ENCODE assay signal across 10 cellular contexts in the genomic region with DNA sequence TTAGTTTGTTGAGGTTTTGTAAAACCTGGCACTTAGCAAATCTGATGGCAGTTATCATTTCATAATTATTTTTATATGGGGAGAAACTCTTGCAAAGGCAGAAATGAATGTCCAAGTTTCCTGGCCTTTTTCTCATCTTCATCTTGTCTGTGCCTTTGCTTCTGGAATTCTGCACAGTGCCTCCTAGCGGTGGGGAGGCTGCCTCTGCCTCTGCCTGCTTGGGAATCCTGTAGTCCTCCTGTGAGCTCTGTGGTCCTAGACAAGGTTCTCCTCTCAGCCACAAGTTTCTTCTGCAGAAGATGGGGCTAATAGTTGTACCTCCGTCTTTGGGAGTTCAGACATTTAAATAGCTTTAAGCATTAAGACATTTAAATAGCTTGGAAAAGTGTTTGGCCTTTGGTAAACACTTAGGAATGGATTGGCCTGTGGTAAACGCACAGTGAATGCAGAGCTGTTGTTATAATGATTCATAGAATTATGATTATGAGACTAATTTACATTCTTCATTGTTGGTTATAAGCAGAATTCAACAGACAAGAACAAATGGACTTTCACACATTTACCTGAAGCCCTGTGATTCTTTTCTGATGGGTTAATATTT.
DNase-seq lines count a peak whose midpoint lies in the region; ATAC-seq and TF ChIP-seq lines count a peak whose summit lies in the region.
"Had no signal": no experiment of that assay in that cellular context is flagged by ENCODE, and none has a peak within 500 bp of the region (broad histone marks: within the 10 kb centered on the region; RNA-seq: fewer than 3 reads in every experiment).

No MANE protein-coding gene starts in this region.

- TF ChIP-seq CTCF in astrocyte of the spinal cord (IDR thresholded peaks at IDR 0.05; ENCODE audit: low read depth, low read length) (peak; percentile 69), right lobe of liver (IDR thresholded peaks at IDR 0.05) (peak; percentile 14 to 49 (median 26)), gastroesophageal sphincter (IDR thresholded peaks at IDR 0.05) (peak in 2 of 4 experiments; percentile 10 to 44)

- no peaks in the 10 kb centered on the region for H3K9me3 Mint-ChIP-seq in activated CD4-positive, alpha-beta T cell treated with anti-CD3 and anti-CD28 coated beads, Interleukin-2, amount 10 ng/mL, durations not matched to agents 7 days and 5 days
- H3K9me3 Mint-ChIP-seq: activated B cell treated with CpG ODN at 0.5 μM for 24 hours had no signal

- H3K27ac ChIP-seq in right lobe of liver (no peak overlapping the region), gastroesophageal sphincter (no peak overlapping the region)
- H3K27ac ChIP-seq: skin epidermis had no signal

- H3K9me3 ChIP-seq in right lobe of liver (no peaks in the 10 kb centered on the region), gastroesophageal sphincter (no peaks in the 10 kb centered on the region)

- H3K27me3 ChIP-seq in right lobe of liver (no peaks in the 10 kb centered on the region), gastroesophageal sphincter (no peaks in the 10 kb centered on the region)

- TF ChIP-seq EP300 in Ishikawa (IDR thresholded peaks at IDR 0.05; ENCODE audit: borderline replicate concordance) = no peak
- TF ChIP-seq EP300 in gastroesophageal sphincter (IDR thresholded peaks at IDR 0.05) = no peak

- peaks cover 45% of the 10 kb centered on the region for H3K36me3 Mint-ChIP-seq in activated CD4-positive, alpha-beta T cell treated with anti-CD3 and anti-CD28 coated beads, Interleukin-2, amount 10 ng/mL, durations not matched to agents 7 days and 5 days (ENCODE audit: low read depth)

- CTCF ChIA-PET in activated CD4-positive, alpha-beta T cell treated with anti-CD3 and anti-CD28 coated beads, Interleukin-2, amount 10 ng/mL, durations not matched to agents 7 days and 5 days (lab: Charles Lee) = no interaction called here

- no peak overlapping the region for H3K4me3 Mint-ChIP-seq in activated CD4-positive, alpha-beta T cell treated with anti-CD3 and anti-CD28 coated beads, Interleukin-2, amount 10 ng/mL, durations not matched to agents 7 days and 5 days
- H3K4me3 Mint-ChIP-seq: activated B cell treated with CpG ODN at 0.5 μM for 24 hours had no signal

- TF ChIP-seq POLR2A in right lobe of liver (IDR thresholded peaks at IDR 0.05) (no peak), gastroesophageal sphincter (IDR thresholded peaks at IDR 0.05) (no peak)

- POLR2A ChIA-PET in activated CD4-positive, alpha-beta T cell treated with anti-CD3 and anti-CD28 coated beads, Interleukin-2, amount 10 ng/mL, durations not matched to agents 7 days and 5 days (lab: Charles Lee) = no interaction called here

- no peak overlapping the region for H3K4me3 ChIP-seq in astrocyte of the spinal cord (ENCODE audit: low read depth, low read length)
- H3K4me3 ChIP-seq in right lobe of liver = no peak overlapping the region
- H3K4me3 ChIP-seq in gastroesophageal sphincter = no peak overlapping the region
- H3K4me3 ChIP-seq: skin epidermis had no signal

- 57% methylated on average over 3 of the region's 3 CpGs for WGBS in right lobe of liver (ENCODE audit: insufficient coverage, low coverage, low lambda C conversion rate, missing lambda C conversion rate)
- WGBS in gastroesophageal sphincter (ENCODE audit: low coverage in 1 of 2), 2 donors = 53 to 78% methylated on average over 2 to 3 of the region's 3 CpGs

- H3K4me1 Mint-ChIP-seq in activated CD4-positive, alpha-beta T cell treated with anti-CD3 and anti-CD28 coated beads, Interleukin-2, amount 10 ng/mL, durations not matched to agents 7 days and 5 days = peaks cover 14% of the 10 kb centered on the region

- ATAC-seq in right lobe of liver (no peak), gastroesophageal sphincter (no peak)

- peaks cover 0 to 49% (median 3%) of the 10 kb centered on the region in 4 donors for H3K36me3 ChIP-seq in right lobe of liver
- H3K36me3 ChIP-seq in gastroesophageal sphincter = peaks cover 3 to 76% of the 10 kb centered on the region in 2 donors

- no peaks in the 10 kb centered on the region for H3K27me3 Mint-ChIP-seq in activated CD4-positive, alpha-beta T cell treated with anti-CD3 and anti-CD28 coated beads, Interleukin-2, amount 10 ng/mL, durations not matched to agents 7 days and 5 days
- H3K27me3 Mint-ChIP-seq: activated B cell treated with CpG ODN at 0.5 μM for 24 hours had no signal

- TF ChIP-seq RAD21 in Ishikawa (IDR thresholded peaks at IDR 0.05; ENCODE audit: low read depth) = peak; percentile 50

- intact Hi-C loops in right lobe of liver (cut with DNase I) = loop anchor here in 1 of 2 donors (5.0 kb wide), 1 partner anchor 64 kb away; no protein-coding TSS in a partner anchor

- H3K27ac Mint-ChIP-seq in activated CD4-positive, alpha-beta T cell treated with anti-CD3 and anti-CD28 coated beads, Interleukin-2, amount 10 ng/mL, durations not matched to agents 7 days and 5 days = no peak overlapping the region
- H3K27ac Mint-ChIP-seq: activated B cell treated with CpG ODN at 0.5 μM for 24 hours had no signal

- in situ Hi-C loops in astrocyte of the spinal cord (cut with HindIII; ENCODE audit: low sequenced_read_pairs) = no loop called here

- H3K4me1 ChIP-seq in right lobe of liver = no peaks in the 10 kb centered on the region
- no peaks in the 10 kb centered on the region for H3K4me1 ChIP-seq in gastroesophageal sphincter

- DNase-seq in DMS53 treated with DMSO at 0.1 percent for 48 hours (lab: John Stamatoyannopoulos, UW; ENCODE audit: unreplicated experiment) (peak; percentile 35), astrocyte of the spinal cord (ENCODE audit: low read depth, low spot score) (peak; percentile 22), right lobe of liver (no peak), activated gamma-delta T cell (lab: John Stamatoyannopoulos, UW) (no peak)
- no peak for DNase-seq in activated CD8-positive, alpha-beta memory T cell treated with anti-CD3 and anti-CD28 coated beads, Interleukin-2, amount 50 U/mL, for 4 hours
- DNase-seq in activated CD4-positive, alpha-beta T cell treated with anti-CD3 and anti-CD28 coated beads, Interleukin-2, amount 10 ng/mL, durations not matched to agents 7 days and 5 days = no peak
- DNase-seq: activated B cell treated with CpG ODN at 0.5 μM for 24 hours had no signal

TF ChIP-seq in Ishikawa, 13 proteins besides CTCF, POLR2A, EP300 and RAD21:
- TF ChIP-seq TEAD4 (IDR thresholded peaks at IDR 0.05) (peak; percentile 72), NFIC (IDR thresholded peaks at IDR 0.05) (no peak), TCF12 (IDR thresholded peaks at IDR 0.05; ENCODE audit: low read depth) (no peak), TAF1 (IDR thresholded peaks at IDR 0.05; ENCODE audit: low read depth) (no peak), EGR1 (IDR thresholded peaks at IDR 0.05) (no peak)

Comparison
In these comparisons a context has a peak if more than half of its experiments do, and no peak if none do; other contexts are left out.
1. DNase-seq: peak in DMS53 treated with DMSO at 0.1 percent for 48 hours (single experiment) and astrocyte of the spinal cord (single experiment); none in right lobe of liver (0 of 3), activated CD8-positive, alpha-beta memory T cell treated with anti-CD3 and anti-CD28 coated beads, Interleukin-2, amount 50 U/mL, for 4 hours (single experiment), activated gamma-delta T cell (single experiment) and activated CD4-positive, alpha-beta T cell treated with anti-CD3 and anti-CD28 coated beads, Interleukin-2, amount 10 ng/mL, durations not matched to agents 7 days and 5 days (single experiment).